In genomic region chr21:25039461-25040380, GRCh38 we compare ENCODE assay signal across 1 cellular context.
A peak's percentile ranks its signal among the peaks of the same experiment; 100 is the strongest.
TF ChIP-seq lines count a peak whose summit lies in the region.

No MANE protein-coding gene starts in this region.

TF ChIP-seq in GM12878, 131 proteins besides CTCF, POLR2A, EP300 and RAD21 (continued from another document):
- TF ChIP-seq ELK1 (IDR thresholded peaks at IDR 0.05; ENCODE audit: low read depth, low read length) (no peak), MXI1 (IDR thresholded peaks at IDR 0.05; ENCODE audit: low read depth, low read length) (peak; percentile 19; the same call in 1 of the 2 replicates), BCLAF1 (IDR thresholded peaks at IDR 0.05) (no peak), MTA2 (IDR thresholded peaks at IDR 0.05; ENCODE audit: low read depth) (peak; percentile 50), BHLHE40 (IDR thresholded peaks at IDR 0.05; ENCODE audit: borderline replicate concordance in 1 of 2, low read depth in 2 of 2, low read length in 1 of 2) (no peak), SMC3 (IDR thresholded peaks at IDR 0.05; ENCODE audit: borderline replicate concordance, low read length) (peak; percentile 67; the same call in 1 of the 2 replicates), DPF2 (IDR thresholded peaks at IDR 0.05) (0 out of 2 replicates have a peak, but pooled peaks have one; percentile 21), JUND (IDR thresholded peaks at IDR 0.05; ENCODE audit: low read depth, low read length) (no peak), SMAD5 (IDR thresholded peaks at IDR 0.05; ENCODE audit: low read depth) (no peak), CEBPZ (IDR thresholded peaks at IDR 0.05; ENCODE audit: low read depth, low read length) (no peak), SKIL (IDR thresholded peaks at IDR 0.05; ENCODE audit: low read depth, poor library complexity, severe bottlenecking) (no peak), PBX3 (IDR thresholded peaks at IDR 0.05; ENCODE audit: insufficient replicate concordance, low read depth, low read length) (no peak), RUNX3 (IDR thresholded peaks at IDR 0.05; ENCODE audit: low read length) (0 out of 2 replicates have a peak, but pooled peaks have one; percentile 19), CBX3 (IDR thresholded peaks at IDR 0.05; ENCODE audit: borderline replicate concordance, low read depth) (no peak), FOS (IDR thresholded peaks at IDR 0.05; ENCODE audit: borderline replicate concordance, extremely low read depth, insufficient read length) (no peak), MEF2B (IDR thresholded peaks at IDR 0.05; ENCODE audit: partially characterized antibody, poor library complexity, severe bottlenecking) (peak; percentile 46), SRF (IDR thresholded peaks at IDR 0.05; ENCODE audit: low read depth in 2 of 2, low read length in 2 of 2) (no peak), IKZF1 (conservative IDR thresholded peaks at IDR 0.05) (peak; percentile 61; the same call in 1 of the 2 replicates), ZZZ3 (IDR thresholded peaks at IDR 0.05; ENCODE audit: control insufficient read depth, insufficient read length, low read depth) (no peak), STAT1 (conservative IDR thresholded peaks at IDR 0.05) (no peak), STAT3 (IDR thresholded peaks at IDR 0.05; ENCODE audit: low read depth, low read length) (no peak), IKZF2 (IDR thresholded peaks at IDR 0.05) (peak in 1 of 2 experiments; percentile 36; a peak in 2 of 4 replicates), HDAC2 (IDR thresholded peaks at IDR 0.05) (no peak), TCF7 (IDR thresholded peaks at IDR 0.05; ENCODE audit: borderline replicate concordance) (no peak), MEF2A (IDR thresholded peaks at IDR 0.05; ENCODE audit: insufficient read depth, low read depth, low read length) (peak; percentile 69; the same call in 1 of the 2 replicates), CUX1 (IDR thresholded peaks at IDR 0.05; ENCODE audit: insufficient replicate concordance, low read depth, low read length) (peak; percentile 45), ZNF24 (IDR thresholded peaks at IDR 0.05) (no peak), ZNF384 (IDR thresholded peaks at IDR 0.05; ENCODE audit: borderline replicate concordance, low read depth, low read length) (peak; percentile 95)
